ENCODE assay signal across 8 cellular contexts in the genomic region with DNA sequence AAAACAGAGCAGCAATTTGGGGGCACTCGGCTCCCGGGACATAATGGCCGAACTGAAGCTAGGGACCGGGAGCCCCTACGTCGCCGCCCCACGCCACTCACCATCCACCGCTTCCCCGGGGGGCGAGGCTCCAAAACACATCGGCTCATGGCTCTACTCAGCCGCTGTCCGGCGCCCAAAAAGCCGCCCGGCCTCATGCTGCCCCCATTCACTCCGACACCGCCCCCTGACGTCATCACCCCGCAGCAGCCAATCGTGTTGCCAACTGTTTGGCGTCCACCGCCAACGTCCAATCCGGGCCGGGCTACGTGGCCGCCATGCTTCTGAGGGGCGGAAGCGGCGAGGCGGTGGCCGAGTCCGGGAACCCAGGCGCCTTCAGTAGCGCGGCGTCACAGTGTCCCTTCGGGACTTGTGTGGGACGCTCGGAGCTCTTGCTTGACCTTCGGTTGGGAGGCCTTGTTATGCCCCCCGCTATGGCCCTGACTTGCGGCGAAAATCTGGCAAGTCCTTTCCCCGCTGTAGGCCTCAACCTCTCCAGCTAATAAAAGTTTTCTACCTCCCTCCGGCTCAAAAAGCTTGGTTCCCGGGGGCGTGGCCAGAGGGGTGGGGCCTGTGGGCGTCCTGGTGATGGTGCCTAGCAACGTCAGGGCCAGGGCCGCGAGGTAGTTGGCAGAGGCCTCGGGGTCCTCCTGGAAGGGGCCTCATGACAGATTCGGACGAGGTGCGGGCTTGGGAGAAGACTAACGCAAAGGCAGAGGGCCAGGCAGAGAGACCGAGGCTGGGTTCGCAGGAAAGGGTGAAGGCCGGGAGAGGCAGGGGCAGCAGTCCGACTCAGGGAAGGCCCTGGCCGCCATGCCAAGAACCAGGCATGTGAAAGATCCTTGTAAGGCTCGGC. TPM values are rescaled to one million over a fixed set of nuclear protein-coding genes. Genes with fewer than 3 reads are reported as not detected.
DNase-seq lines count a peak whose midpoint lies in the region; ATAC-seq and TF ChIP-seq lines count a peak whose summit lies in the region.

Gene PTRH1 (minus strand): TSS at position 221 of the 895 bp plus-strand sequence. CDS start 24 bp downstream, at position 197.
A gene with protein sequence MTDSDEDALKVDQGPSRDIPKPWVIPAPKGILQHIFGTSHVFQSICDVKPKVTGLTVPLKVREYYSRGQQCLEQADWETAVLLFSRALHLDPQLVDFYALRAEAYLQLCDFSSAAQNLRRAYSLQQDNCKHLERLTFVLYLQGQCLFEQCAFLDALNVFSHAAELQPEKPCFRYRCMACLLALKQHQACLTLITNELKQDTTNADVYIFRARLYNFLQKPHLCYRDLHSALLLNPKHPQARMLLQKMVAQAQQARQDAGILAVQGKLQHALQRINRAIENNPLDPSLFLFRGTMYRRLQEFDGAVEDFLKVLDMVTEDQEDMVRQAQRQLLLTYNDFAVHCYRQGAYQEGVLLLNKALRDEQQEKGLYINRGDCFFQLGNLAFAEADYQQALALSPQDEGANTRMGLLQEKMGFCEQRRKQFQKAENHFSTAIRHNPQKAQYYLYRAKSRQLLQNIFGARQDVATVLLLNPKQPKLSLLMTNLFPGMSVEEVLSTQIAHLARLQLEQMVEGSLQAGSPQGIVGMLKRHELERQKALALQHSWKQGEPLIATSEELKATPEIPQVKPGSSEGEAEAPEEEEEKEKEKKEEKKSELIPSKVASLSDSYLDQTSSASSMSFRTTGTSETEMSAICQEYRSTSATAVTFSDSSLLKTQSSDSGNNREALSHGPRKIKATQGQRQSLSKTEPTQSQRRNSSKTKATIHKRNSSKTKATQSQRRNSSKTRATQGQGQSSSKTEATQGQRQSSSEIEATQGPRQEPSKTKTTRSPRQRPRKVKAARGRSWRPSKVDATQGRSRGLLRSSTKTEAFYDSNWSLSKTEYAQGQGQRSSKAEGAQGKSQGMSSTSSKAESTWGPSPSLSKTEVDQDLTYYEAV (plus strand): TSS at position 637 of the 895 bp plus-strand sequence. CDS start 67 bp downstream, at position 704.

- peaks cover 10% of the 10 kb centered on the region; the same call in 1 of the 2 replicates for H3K79me2 ChIP-seq in PC-9 (ENCODE audit: low read depth)

- peak within 1 kb of the TSS; percentile 99 for H2AFZ ChIP-seq in PC-9

- DNase-seq in DMS53 (lab: John Stamatoyannopoulos, UW) (peak; percentile 98), KBM-7 (peak; percentile 96), PC-9 (peak; percentile 87 to 98)
- peak; percentile 96 for DNase-seq in activated T-cell treated with anti-CD3 and anti-CD28 coated beads, Interleukin-2, amount 50 U/mL, for 4 hours
- DNase-seq in stimulated activated CD8-positive, alpha-beta memory T cell treated with anti-CD3 and anti-CD28 coated beads, Interleukin-4, amount 100 ng/mL, for 48 hours, result peak; percentile 99

- POLR2A ChIA-PET in PC-9 (lab: Charles Lee; ENCODE audit: unreplicated experiment), result interaction anchor here (0.5 to 0.6 kb wide), 2 partner anchors 198 to 292 kb away, joined by 4 to 10 read pairs; partner anchors contain the start of gene ZNF79

- H3K4me1 ChIP-seq in PC-9 (replicated peaks; ENCODE audit: insufficient read depth) (0 out of 2 replicates have a peak, but pooled peaks cover 4% of the 10 kb centered on the region), esophagus (ENCODE audit: control insufficient read depth in 2 of 2, insufficient read depth in 2 of 2, low read length in 1 of 2) (peaks cover 0 to 10% of the 10 kb centered on the region in 2 donors), mucosa of stomach (ENCODE audit: control insufficient read depth, insufficient read depth, low read length) (peaks cover 6% of the 10 kb centered on the region)

- peak within 1 kb of the TSS; percentile 98 for H3K4me3 Mint-ChIP-seq in activated T-cell treated with anti-CD3 and anti-CD28 coated beads, Interleukin-2, amount 50 U/mL, for 4 hours

- no peaks in the 10 kb centered on the region for H3K27me3 Mint-ChIP-seq in activated T-cell treated with anti-CD3 and anti-CD28 coated beads, Interleukin-2, amount 50 U/mL, for 4 hours (ENCODE audit: low read depth)

- CTCF ChIA-PET in PC-9 (lab: Charles Lee), result no interaction called here

- intact Hi-C loops in PC-9 (cut with micrococcal nuclease; ENCODE audit: unreplicated experiment), result no loop called here

- in situ Hi-C loops in KBM-7 (cut with MboI; ENCODE audit: low pct_unique_long_range_greater_than_20kb, low sequenced_read_pairs), result no loop called here

- H3K36me3 ChIP-seq in PC-9 (ENCODE audit: low read depth) (no peaks in the 10 kb centered on the region), esophagus (ENCODE audit: control insufficient read depth in 2 of 2, insufficient read depth in 2 of 2, low read length in 1 of 2) (no peaks in the 10 kb centered on the region), mucosa of stomach (ENCODE audit: control insufficient read depth, insufficient read depth, low read length) (no peaks in the 10 kb centered on the region)

- no peaks in the 10 kb centered on the region for H3K9me2 ChIP-seq in PC-9 (ENCODE audit: insufficient read depth)

- H3K9me3 Mint-ChIP-seq in activated T-cell treated with anti-CD3 and anti-CD28 coated beads, Interleukin-2, amount 50 U/mL, for 4 hours, result no peaks in the 10 kb centered on the region

- peaks cover 9% of the 10 kb centered on the region; the same call in 1 of the 2 replicates for H3F3A ChIP-seq in PC-9 (ENCODE audit: insufficient read depth, low read depth)

- H3K9me3 ChIP-seq in PC-9 (ENCODE audit: insufficient read depth, low read depth) (no peaks in the 10 kb centered on the region), esophagus (ENCODE audit: control insufficient read depth in 2 of 2, insufficient read depth in 1 of 2, low read depth in 1 of 2, low read length in 1 of 2) (no peaks in the 10 kb centered on the region), mucosa of stomach (ENCODE audit: control insufficient read depth, low read length) (no peaks in the 10 kb centered on the region)

- no peak within 1 kb of the TSS; the same call in 1 of the 2 replicates for H3K27ac ChIP-seq in PC-9
- H3K27ac ChIP-seq in esophagus (ENCODE audit: low read depth in 2 of 2, low read length in 1 of 2), result peak within 1 kb of the TSS; percentile 71 to 87

- H3K27me3 ChIP-seq in PC-9 (ENCODE audit: insufficient read depth, low read depth) (no peaks in the 10 kb centered on the region), esophagus (ENCODE audit: control insufficient read depth in 1 of 2, insufficient read depth in 2 of 2, low read length in 2 of 2) (no peaks in the 10 kb centered on the region), mucosa of stomach (ENCODE audit: control insufficient read depth, insufficient read depth, low read length) (no peaks in the 10 kb centered on the region)

- peaks cover 40% of the 10 kb centered on the region for H3K4me1 Mint-ChIP-seq in activated T-cell treated with anti-CD3 and anti-CD28 coated beads, Interleukin-2, amount 50 U/mL, for 4 hours (ENCODE audit: low read depth)

- H3K4me2 ChIP-seq in PC-9, result peak within 1 kb of the TSS; percentile 97

- TSS peak; percentile 75 for BruUV-seq in PC-9 (replicated peaks; lab: Mats Ljungman, UMichigan)

- H3K36me3 Mint-ChIP-seq in activated T-cell treated with anti-CD3 and anti-CD28 coated beads, Interleukin-2, amount 50 U/mL, for 4 hours (ENCODE audit: insufficient read depth), result no peaks in the 10 kb centered on the region

- no peak for TF ChIP-seq CTCF in PC-9 (conservative IDR thresholded peaks at IDR 0.05)

- peaks cover 11% of the 10 kb centered on the region; the same call in 1 of the 2 replicates for H4K20me1 ChIP-seq in PC-9 (ENCODE audit: insufficient read depth)

- H3K4me3 ChIP-seq in PC-9 (peak within 1 kb of the TSS; percentile 92), esophagus (ENCODE audit: low read depth in 1 of 2, low read length in 2 of 2) (peak within 1 kb of the TSS; percentile 69 to 75), mucosa of stomach (ENCODE audit: low read length) (peak within 1 kb of the TSS; percentile 78)

- WGBS in esophagus, 2 donors, result 4% methylated on average over 61 to 65 of the region's 65 CpGs

- ATAC-seq in GM21723 (IDR thresholded peaks at IDR 0.05; ENCODE audit: unreplicated experiment), result peak; percentile 91
- peak; percentile 97 for ATAC-seq in activated T-cell treated with anti-CD3 and anti-CD28 coated beads, Interleukin-2, amount 50 U/mL, for 4 hours

- H3K9ac ChIP-seq in mucosa of stomach (ENCODE audit: low read length), result peak within 1 kb of the TSS; percentile 74

RNA-seq across cellular contexts. Expression of gene PTRH1, which starts in this region (rescaled TPM):
- 22.4 and 32.9 TPM in 2 replicates for total RNA-seq in PC-9 (2021)
- total RNA-seq in activated T-cell treated with anti-CD3 and anti-CD28 coated beads, Interleukin-2, amount 50 U/mL, for 4 hours, result 10 to 100 TPM; 43.9 to 49.6 (median 45.6) TPM
- polyA plus RNA-seq in esophagus, result 10 to 100 TPM in 1 of 2 donors, 1 to 10 TPM in 1; 6.2 to 15.1 TPM

RNA-seq across cellular contexts. Expression of the second gene that starts in this region (rescaled TPM):
- 0.26 and 0.40 TPM in 2 replicates for total RNA-seq in PC-9 (2021)
- under 1 TPM; 0.37 to 0.58 (median 0.57) TPM for total RNA-seq in activated T-cell treated with anti-CD3 and anti-CD28 coated beads, Interleukin-2, amount 50 U/mL, for 4 hours
- polyA plus RNA-seq in esophagus, result under 1 TPM; 0.04 to 0.10 TPM
